ENCODE assay signal across 8 cellular contexts in the genomic region with DNA sequence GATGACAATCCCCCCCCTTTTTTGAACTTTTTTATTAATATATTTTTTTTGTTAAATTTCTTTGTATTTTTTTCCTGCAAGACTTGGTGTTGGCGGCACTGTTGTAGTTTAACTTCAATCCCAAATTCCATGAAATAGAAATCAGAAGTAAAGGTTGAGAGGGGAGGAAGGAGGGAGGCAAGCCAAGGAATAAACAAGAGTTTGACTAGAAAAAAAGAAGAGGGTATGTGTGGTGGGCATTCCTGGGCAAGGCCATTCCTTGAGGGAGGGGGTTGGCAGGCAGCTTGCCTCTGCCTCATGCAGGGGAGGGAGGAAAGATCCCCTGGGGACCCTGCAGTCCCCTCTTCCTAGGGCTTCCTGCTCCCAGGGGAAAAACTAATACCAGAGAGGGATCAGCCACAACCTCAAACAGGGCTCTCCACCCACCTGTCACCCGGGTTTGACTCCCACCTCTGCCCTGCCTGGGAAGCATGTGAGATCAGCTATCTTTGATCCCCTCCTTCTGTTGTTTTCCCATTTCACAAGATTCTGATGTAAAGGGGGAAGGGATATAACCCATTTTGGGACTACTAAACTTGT. TPM values are rescaled to one million over a fixed set of nuclear protein-coding genes. Genes with fewer than 3 reads are reported as not detected.
DNase-seq lines count a peak whose midpoint lies in the region; ATAC-seq, FAIRE-seq and TF ChIP-seq lines count a peak whose summit lies in the region.

No MANE protein-coding gene starts in this region.

- TF ChIP-seq CTCF in GM12865 (IDR thresholded peaks at IDR 0.05; ENCODE audit: insufficient read depth, low read depth, low read length, missing control alignments) (no peak), Panc1 (IDR thresholded peaks at IDR 0.05) (no peak), esophagus muscularis mucosa (IDR thresholded peaks at IDR 0.05) (no peak), sigmoid colon (IDR thresholded peaks at IDR 0.05) (no peak), mucosa of descending colon (IDR thresholded peaks at IDR 0.05) (no peak)

- H3K4me1 ChIP-seq in Panc1 (ENCODE audit: control insufficient read depth, insufficient read depth, low read length) (peaks cover 10% of the 10 kb centered on the region), esophagus muscularis mucosa (peaks cover 10 to 29% (median 20%) of the 10 kb centered on the region in 4 donors), sigmoid colon (peaks cover 0 to 19% (median 10%) of the 10 kb centered on the region in 4 donors), mucosa of descending colon (ENCODE audit: low read depth) (no peaks in the 10 kb centered on the region), small intestine (ENCODE audit: control insufficient read depth in 2 of 2, insufficient read depth in 1 of 2, low read depth in 1 of 2, low read length in 1 of 2) (peaks cover 0 to 2% of the 10 kb centered on the region in 2 donors)

- CTCF ChIA-PET in Panc1 (lab: Charles Lee): no interaction called here

- TF ChIP-seq EP300 in esophagus muscularis mucosa (IDR thresholded peaks at IDR 0.05) (no peak), sigmoid colon (IDR thresholded peaks at IDR 0.05) (no peak)

- in situ Hi-C loops in Panc1 (cut with HindIII; ENCODE audit: low pct_unique_long_range_greater_than_20kb, low sequenced_read_pairs): no loop called here
- in situ Hi-C loops in KBM-7 (cut with MboI; ENCODE audit: low pct_unique_long_range_greater_than_20kb, low sequenced_read_pairs): loop anchor here (10.0 kb wide), 1 partner anchor 93 kb away; no protein-coding TSS in a partner anchor

- no peak for DNase-seq in GM12865 (ENCODE audit: low read depth)
- DNase-seq in Panc1 (ENCODE audit: low read depth, low spot score): no peak
- no peak for DNase-seq in esophagus muscularis mucosa (ENCODE audit: extremely low spot score)
- DNase-seq in sigmoid colon: peak; percentile 60
- no peak for DNase-seq in mucosa of descending colon
- DNase-seq in glomerular visceral epithelial cell (ENCODE audit: extremely low spot score): no peak
- no peak for DNase-seq in small intestine
- no peak for DNase-seq in KBM-7

- WGBS in esophagus muscularis mucosa: 69% methylated on average over 2 of the region's 2 CpGs
- 66 to 75% methylated on average over 2 of the region's 2 CpGs for WGBS in sigmoid colon, 2 donors
- WGBS in small intestine, 3 donors: 67 to 71% (median 69%) methylated on average over 2 of the region's 2 CpGs

- FAIRE-seq in small intestine (lab: Jason Lieb, UNC): no peak

- H3K4me3 ChIP-seq in GM12865 (ENCODE audit: low read depth, low read length): peak overlapping the region; percentile 68
- peak overlapping the region; percentile 64 to 73 for H3K4me3 ChIP-seq in Panc1 (ENCODE audit: low read depth in 2 of 2, low read length in 2 of 2)
- peak overlapping the region; percentile 63 to 79 (median 66) for H3K4me3 ChIP-seq in esophagus muscularis mucosa
- peak overlapping the region; percentile 50 to 68 (median 60) for H3K4me3 ChIP-seq in sigmoid colon
- no peak overlapping the region for H3K4me3 ChIP-seq in mucosa of descending colon
- no peak overlapping the region for H3K4me3 ChIP-seq in small intestine (ENCODE audit: low read depth in 1 of 2, low read length in 2 of 2)

- H3K27me3 ChIP-seq in Panc1 (ENCODE audit: control insufficient read depth, insufficient read depth, low read length) (no peaks in the 10 kb centered on the region), esophagus muscularis mucosa (peaks cover 0 to 22% (median 0%) of the 10 kb centered on the region in 4 donors), sigmoid colon (peaks cover 0 to 23% (median 3%) of the 10 kb centered on the region in 3 donors), small intestine (ENCODE audit: control insufficient read depth in 2 of 2, insufficient read depth in 2 of 2, low read length in 2 of 2) (no peaks in the 10 kb centered on the region)

- no peaks in the 10 kb centered on the region for H3K36me3 ChIP-seq in Panc1 (ENCODE audit: control insufficient read depth, insufficient read depth, low read length)
- peaks cover 0 to 23% (median 9%) of the 10 kb centered on the region in 4 donors for H3K36me3 ChIP-seq in esophagus muscularis mucosa
- H3K36me3 ChIP-seq in sigmoid colon: no peaks in the 10 kb centered on the region
- no peaks in the 10 kb centered on the region for H3K36me3 ChIP-seq in mucosa of descending colon (ENCODE audit: low read depth)
- H3K36me3 ChIP-seq in small intestine (ENCODE audit: control insufficient read depth in 2 of 2, insufficient read depth in 2 of 2, low read length in 2 of 2): no peaks in the 10 kb centered on the region

- no peak for TF ChIP-seq POLR2A in esophagus muscularis mucosa (IDR thresholded peaks at IDR 0.05; ENCODE audit: low read depth)
- TF ChIP-seq POLR2A in sigmoid colon (IDR thresholded peaks at IDR 0.05): no peak

- POLR2A ChIA-PET in Panc1 (lab: Charles Lee): no interaction called here

- no TSS peak for BruUV-seq in Panc1 (replicated peaks; lab: Mats Ljungman, UMichigan)

- intact Hi-C loops in Panc1 (cut with micrococcal nuclease; ENCODE audit: unreplicated experiment): no loop called here
- intact Hi-C loops in esophagus muscularis mucosa (cut with DNase I): no loop called here
- intact Hi-C loops in sigmoid colon (cut with DNase I): no loop called here
- intact Hi-C loops in mucosa of descending colon (cut with DNase I, micrococcal nuclease): no loop called here

- H3K27ac ChIP-seq in Panc1 (ENCODE audit: low read length) (peak overlapping the region; percentile 81), esophagus muscularis mucosa (replicated peaks in 1 of 4) (peak overlapping the region; percentile 66 to 79 (median 76)), sigmoid colon (peak overlapping the region; percentile 62 to 73 (median 64)), small intestine (ENCODE audit: low read depth in 1 of 2, low read length in 1 of 2) (no peak overlapping the region)

- ATAC-seq in Panc1: no peak
- ATAC-seq in mucosa of descending colon: no peak

- H3K9me3 ChIP-seq in Panc1 (ENCODE audit: control insufficient read depth, insufficient read depth, low read depth, low read length) (no peaks in the 10 kb centered on the region), esophagus muscularis mucosa (no peaks in the 10 kb centered on the region), sigmoid colon (no peaks in the 10 kb centered on the region), mucosa of descending colon (no peaks in the 10 kb centered on the region), small intestine (ENCODE audit: control insufficient read depth, low read depth) (no peaks in the 10 kb centered on the region)

RNA-seq across cellular contexts. Expression of gene AP1G2, which starts 0.5 kb away (rescaled TPM):
- total RNA-seq in Panc1 (2021; ENCODE audit: unreplicated experiment): 61.6 TPM
- polyA plus RNA-seq in Panc1 (2012; ENCODE audit: insufficient read length): 42.1 TPM
- total RNA-seq in esophagus muscularis mucosa: 10 to 100 TPM; 15.9 to 30.2 (median 20.0) TPM
- total RNA-seq in sigmoid colon: 10 to 100 TPM; 16.4 to 37.1 (median 26.3) TPM
- polyA plus RNA-seq in sigmoid colon: 100 to 1,000 TPM in 1 of 3 donors, 10 to 100 TPM in 2; 33.0 to 124 (median 41.6) TPM
- total RNA-seq in mucosa of descending colon: 100 to 1,000 TPM in 2 of 3 donors, 10 to 100 TPM in 1; 95.4 to 271 (median 122) TPM
- polyA plus RNA-seq in small intestine: 100 to 1,000 TPM in 2 of 3 donors, 10 to 100 TPM in 1; 80.4 to 376 (median 195) TPM

RNA-seq across cellular contexts. Expression of gene JPH4, which starts 10.5 kb away (rescaled TPM):
- total RNA-seq in Panc1 (2021; ENCODE audit: unreplicated experiment) (0.05 TPM), esophagus muscularis mucosa (1 to 10 TPM in 3 of 4 donors, under 1 TPM in 1; 0.83 to 2.8 (median 2.0) TPM), sigmoid colon (1 to 10 TPM in 3 of 4 donors, under 1 TPM in 1; 0.82 to 3.0 (median 2.1) TPM), mucosa of descending colon (1 to 10 TPM in 1 of 3 donors, under 1 TPM in 2; 0.26 to 3.7 (median 0.87) TPM)
- not detected for polyA plus RNA-seq in Panc1 (2012; ENCODE audit: insufficient read length)
- polyA plus RNA-seq in sigmoid colon (1 to 10 TPM in 1 of 3 donors, under 1 TPM in 1, not detected in 1; 0.60 to 1.5 TPM), small intestine (1 to 10 TPM in 2 of 3 donors, not detected in 1; 1.1 to 4.0 TPM)

RNA-seq across cellular contexts. Expression of gene THTPA, which starts 12.0 kb away (rescaled TPM):
- total RNA-seq in Panc1 (2021; ENCODE audit: unreplicated experiment) (13.3 TPM), esophagus muscularis mucosa (10 to 100 TPM; 18.3 to 20.0 (median 19.7) TPM), sigmoid colon (10 to 100 TPM in 3 of 4 donors, 1 to 10 TPM in 1; 8.9 to 30.6 (median 19.4) TPM), mucosa of descending colon (10 to 100 TPM; 16.8 to 17.4 (median 17.4) TPM)
- 5.1 TPM for polyA plus RNA-seq in Panc1 (2012; ENCODE audit: insufficient read length)
- polyA plus RNA-seq in sigmoid colon (10 to 100 TPM; 19.2 to 35.4 (median 22.0) TPM), small intestine (10 to 100 TPM in 2 of 3 donors, 1 to 10 TPM in 1; 9.7 to 18.7 (median 12.3) TPM)

RNA-seq across cellular contexts. Expression of gene ZFHX2, which starts 16.5 kb away (rescaled TPM):
- 2.4 TPM for total RNA-seq in Panc1 (2021; ENCODE audit: unreplicated experiment)
- polyA plus RNA-seq in Panc1 (2012; ENCODE audit: insufficient read length): 4.5 TPM
- total RNA-seq in esophagus muscularis mucosa: 1 to 10 TPM in 3 of 4 donors, under 1 TPM in 1; 0.50 to 1.8 (median 1.2) TPM
- 1 to 10 TPM in 2 of 4 donors, under 1 TPM in 2; 0.33 to 1.9 (median 0.98) TPM for total RNA-seq in sigmoid colon
- polyA plus RNA-seq in sigmoid colon: under 1 TPM in 2 of 3 donors, not detected in 1; under 0.01 to 0.57 TPM
- total RNA-seq in mucosa of descending colon: 1 to 10 TPM in 2 of 3 donors, under 1 TPM in 1; 0.92 to 3.2 (median 1.6) TPM
- polyA plus RNA-seq in small intestine: under 1 TPM in 1 of 3 donors, not detected in 2; 0.55 TPM

Comparison
In these comparisons a context has a peak if more than half of its experiments do, and no peak if none do; other contexts are left out.
1. H3K4me3 ChIP-seq: peak in GM12865 (single experiment), Panc1 (2 of 2), esophagus muscularis mucosa (4 of 4) and sigmoid colon (4 of 4); none in mucosa of descending colon (single experiment) and small intestine (0 of 2).
2. H3K27ac ChIP-seq: peak in Panc1 (single experiment), esophagus muscularis mucosa (4 of 4) and sigmoid colon (4 of 4); none in small intestine (0 of 2).